ENCODE assay signal across 8 cellular contexts in the genomic region with DNA sequence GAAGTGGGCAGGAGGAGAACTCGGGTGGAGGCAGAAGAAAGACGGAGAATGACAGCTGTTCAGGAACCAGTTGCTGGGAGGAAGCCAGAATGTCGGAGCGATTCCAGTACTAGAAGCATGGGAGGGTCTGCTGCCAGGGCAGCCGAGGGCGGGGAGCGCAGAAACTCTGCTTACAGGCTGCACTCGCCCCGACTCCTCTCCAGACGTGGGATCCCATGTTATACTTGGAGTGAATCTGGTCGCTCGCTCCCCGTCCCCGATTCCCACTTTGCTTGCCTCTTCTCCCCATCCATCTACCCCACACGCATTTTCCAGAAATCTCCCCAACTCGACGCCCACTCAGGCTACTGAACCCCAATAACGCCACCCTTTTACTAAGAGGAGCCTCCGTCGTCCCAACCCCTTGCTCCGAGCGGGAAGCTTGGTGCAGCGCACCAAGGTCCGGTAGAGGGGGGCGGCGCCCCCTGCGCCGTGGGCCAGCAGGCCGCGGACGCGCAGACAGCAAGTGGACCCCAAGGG. TPM values are rescaled to one million over a fixed set of nuclear protein-coding genes. Genes with fewer than 3 reads are reported as not detected.
A peak's percentile ranks its signal among the peaks of the same experiment; 100 is the strongest.
DNase-seq lines count a peak whose midpoint lies in the region; ATAC-seq and TF ChIP-seq lines count a peak whose summit lies in the region.

No MANE protein-coding gene starts in this region.

- peak overlapping the region; percentile 59 for H3K9ac ChIP-seq in SK-N-MC (ENCODE audit: insufficient read length)

- TF ChIP-seq CTCF in GM12875 (IDR thresholded peaks at IDR 0.05; ENCODE audit: borderline replicate concordance, insufficient read depth, low read depth, low read length) (no peak), HFF-Myc (IDR thresholded peaks at IDR 0.05; ENCODE audit: low read depth, low read length, missing control alignments) (no peak), esophagus squamous epithelium (IDR thresholded peaks at IDR 0.05) (no peak), nephron (IDR thresholded peaks at IDR 0.05; ENCODE audit: unreplicated experiment in 3 of 3) (no peak)

- H3K4me3 ChIP-seq in GM12875 (ENCODE audit: low read depth, low read length) (peak overlapping the region; percentile 77), HFF-Myc (replicated peaks; ENCODE audit: low read depth, low read length) (peak overlapping the region; percentile 36), SK-N-MC (peak overlapping the region; percentile 83), esophagus squamous epithelium (peak overlapping the region; percentile 59 to 85 (median 66))

- no peaks in the 10 kb centered on the region for H3K36me3 Mint-ChIP-seq in nephron (ENCODE audit: low read depth)

- no peak for ATAC-seq in GM18517 (IDR thresholded peaks at IDR 0.05; ENCODE audit: unreplicated experiment)

- intact Hi-C loops in esophagus squamous epithelium (cut with DNase I) = no loop called here

- H3K27me3 ChIP-seq in esophagus squamous epithelium = peaks cover 0 to 23% (median 0%) of the 10 kb centered on the region in 4 donors

- H3K9me3 Mint-ChIP-seq in nephron = no peaks in the 10 kb centered on the region

- DNase-seq in HFF-Myc (ENCODE audit: extremely low read depth, low read depth) (no peak), SK-N-MC (ENCODE audit: low read depth, low spot score) (no peak), esophagus squamous epithelium (lab: John Stamatoyannopoulos, UW) (no peak), A172 (ENCODE audit: low spot score) (no peak), DMS114 treated with DMSO at 0.1 percent for 48 hours (lab: John Stamatoyannopoulos, UW; ENCODE audit: unreplicated experiment) (no peak)

- H3K4me1 Mint-ChIP-seq in nephron = peaks cover 34% of the 10 kb centered on the region

- H3K4me3 Mint-ChIP-seq in nephron = peak overlapping the region; percentile 87 to 91 (median 89)

- no peaks in the 10 kb centered on the region for H3K36me3 ChIP-seq in SK-N-MC (ENCODE audit: insufficient read depth, low read length)
- peaks cover 0 to 12% (median 0%) of the 10 kb centered on the region in 3 donors for H3K36me3 ChIP-seq in esophagus squamous epithelium

- H3K27ac ChIP-seq in SK-N-MC = no peak overlapping the region
- H3K27ac ChIP-seq in esophagus squamous epithelium = peak overlapping the region; percentile 66 to 87 (median 77)

- H3K27ac Mint-ChIP-seq in nephron = peak overlapping the region; percentile 50 to 81 (median 63)

- no peak for TF ChIP-seq POLR2A in esophagus squamous epithelium (IDR thresholded peaks at IDR 0.05)

- H3K9me3 ChIP-seq in SK-N-MC (ENCODE audit: low read depth, low read length) (no peaks in the 10 kb centered on the region), esophagus squamous epithelium (no peaks in the 10 kb centered on the region)

- H3K4me1 ChIP-seq in esophagus squamous epithelium = peaks cover 0 to 31% (median 8%) of the 10 kb centered on the region in 3 donors

- peaks cover 66% of the 10 kb centered on the region for H3K27me3 Mint-ChIP-seq in nephron (ENCODE audit: low read depth)

- 1 to 2% methylated on average over 16 to 17 of the region's 32 CpGs for WGBS in esophagus squamous epithelium, 2 donors

RNA-seq across cellular contexts. Expression of a gene that starts 0.7 kb away (rescaled TPM):
- 10 to 100 TPM; 11.1 to 20.7 (median 16.7) TPM for total RNA-seq in esophagus squamous epithelium
- total RNA-seq in A172 (2014; rRNA removed; shearing (Covaris generic)) = 0.67 and 1.9 TPM in 2 replicates
